ENCODE assay signal across 1 cellular context in the genomic region with DNA sequence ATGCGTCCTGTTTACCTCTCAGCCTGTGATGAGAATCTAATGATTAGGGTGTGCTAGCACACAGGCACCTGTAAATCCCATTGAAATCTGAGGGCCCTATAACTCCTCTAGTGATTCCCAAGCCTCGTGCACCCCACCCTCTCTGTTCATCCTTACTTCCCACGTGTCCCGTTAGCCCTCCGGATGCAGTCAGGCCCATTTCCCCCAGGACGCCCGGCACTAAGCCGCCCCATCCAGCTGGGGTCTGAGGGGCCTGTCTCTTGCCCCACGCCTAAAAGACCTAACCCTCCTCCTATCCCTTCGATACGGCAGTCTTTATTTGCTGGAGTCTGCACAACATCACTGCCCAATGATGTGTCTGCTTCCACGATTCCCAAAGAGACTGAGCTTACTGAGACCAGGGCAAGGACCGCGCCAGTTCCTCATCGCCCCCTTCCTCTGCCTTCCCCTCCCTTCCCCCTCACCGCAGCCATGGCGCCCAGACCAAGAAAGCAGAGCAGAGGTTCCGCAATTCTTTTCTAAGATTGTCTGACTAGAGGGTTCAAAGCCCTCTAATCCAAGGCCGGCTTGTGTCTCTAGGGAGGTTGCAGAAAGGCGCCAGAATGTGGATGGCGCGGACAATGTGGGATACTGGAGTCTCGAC.
TF ChIP-seq lines count a peak whose summit lies in the region.

No MANE protein-coding gene starts in this region.

TF ChIP-seq in endothelial cell of umbilical vein, 7 proteins besides CTCF, POLR2A, EP300 and RAD21:
- TF ChIP-seq GATA2 (IDR thresholded peaks at IDR 0.05; ENCODE audit: insufficient read depth, insufficient read length, low read depth, low read length) = no peak
- TF ChIP-seq FOS (IDR thresholded peaks at IDR 0.05; ENCODE audit: borderline replicate concordance, insufficient read depth, low read length) = no peak
